ENCODE assay signal across 8 cellular contexts in genomic region chr7:150388709-150389531, GRCh38. TPM values are rescaled to one million over a fixed set of nuclear protein-coding genes. Genes with fewer than 3 reads are reported as not detected.
A peak's percentile ranks its signal among the peaks of the same experiment; 100 is the strongest.
DNase-seq lines count a peak whose midpoint lies in the region; ATAC-seq, FAIRE-seq and TF ChIP-seq lines count a peak whose summit lies in the region.

No MANE protein-coding gene starts in this region.

- H3K36me3 Mint-ChIP-seq in nephron progenitor cell (ENCODE audit: low read depth) = peaks cover 41% of the 10 kb centered on the region
- peaks cover 5% of the 10 kb centered on the region for H3K36me3 Mint-ChIP-seq in activated CD8-positive, alpha-beta memory T cell treated with anti-CD3 and anti-CD28 coated beads, Interleukin-2, amount 10 ng/mL, durations not matched to agents 7 days and 5 days

- CTCF ChIA-PET in activated CD8-positive, alpha-beta memory T cell treated with anti-CD3 and anti-CD28 coated beads, Interleukin-2, amount 10 ng/mL, durations not matched to agents 7 days and 5 days (lab: Charles Lee) = interaction anchor here (0.9 to 1.8 kb wide), 4 partner anchors 11 to 63 kb away, joined by 3 to 4 read pairs (median 4); no protein-coding TSS in a partner anchor

- no peak overlapping the region for H3K27ac Mint-ChIP-seq in nephron progenitor cell
- H3K27ac Mint-ChIP-seq in activated CD8-positive, alpha-beta memory T cell treated with anti-CD3 and anti-CD28 coated beads, Interleukin-2, amount 10 ng/mL, durations not matched to agents 7 days and 5 days = no peak overlapping the region

- no peaks in the 10 kb centered on the region for H3K27me3 Mint-ChIP-seq in nephron progenitor cell (ENCODE audit: low read depth, poor library complexity)
- H3K27me3 Mint-ChIP-seq in activated CD8-positive, alpha-beta memory T cell treated with anti-CD3 and anti-CD28 coated beads, Interleukin-2, amount 10 ng/mL, durations not matched to agents 7 days and 5 days = no peaks in the 10 kb centered on the region

- H3K9me3 Mint-ChIP-seq in nephron progenitor cell = no peaks in the 10 kb centered on the region
- no peaks in the 10 kb centered on the region for H3K9me3 Mint-ChIP-seq in activated CD8-positive, alpha-beta memory T cell treated with anti-CD3 and anti-CD28 coated beads, Interleukin-2, amount 10 ng/mL, durations not matched to agents 7 days and 5 days (ENCODE audit: low read depth)

- TF ChIP-seq POLR2A in GM12892 (IDR thresholded peaks at IDR 0.05; ENCODE audit: low read depth, low read length) = no peak

- H3K4me3 ChIP-seq in AG10803 (ENCODE audit: low read length) (no peak overlapping the region), epithelial cell of esophagus (ENCODE audit: low read length) (no peak overlapping the region)

- H3K4me1 Mint-ChIP-seq in nephron progenitor cell = peaks cover 39% of the 10 kb centered on the region
- H3K4me1 Mint-ChIP-seq in activated CD8-positive, alpha-beta memory T cell treated with anti-CD3 and anti-CD28 coated beads, Interleukin-2, amount 10 ng/mL, durations not matched to agents 7 days and 5 days = no peaks in the 10 kb centered on the region

- no peak overlapping the region for H3K4me3 Mint-ChIP-seq in nephron progenitor cell
- no peak overlapping the region for H3K4me3 Mint-ChIP-seq in activated CD8-positive, alpha-beta memory T cell treated with anti-CD3 and anti-CD28 coated beads, Interleukin-2, amount 10 ng/mL, durations not matched to agents 7 days and 5 days

- peak; percentile 78 for DNase-seq in AG10803 (ENCODE audit: low read depth)
- DNase-seq in NOMO-1 (lab: John Stamatoyannopoulos, UW; ENCODE audit: unreplicated experiment in 2 of 2) = peak; percentile 78 to 88
- DNase-seq in epithelial cell of esophagus (ENCODE audit: low read depth) = peak; percentile 16
- peak; percentile 39 for DNase-seq in nephron progenitor cell
- DNase-seq in activated CD8-positive, alpha-beta memory T cell treated with anti-CD3 and anti-CD28 coated beads, Interleukin-2, amount 10 ng/mL, durations not matched to agents 7 days and 5 days = no peak
- DNase-seq in GM12892 (ENCODE audit: insufficient read length) = no peak
- no peak for DNase-seq in DMS153 (lab: John Stamatoyannopoulos, UW)

- ATAC-seq in activated CD8-positive, alpha-beta memory T cell treated with anti-CD3 and anti-CD28 coated beads, Interleukin-2, amount 10 ng/mL, durations not matched to agents 7 days and 5 days = no peak
- no peak for ATAC-seq in HG02759 (IDR thresholded peaks at IDR 0.05; ENCODE audit: unreplicated experiment)

- peak; percentile 63 for TF ChIP-seq CTCF in AG10803 (conservative IDR thresholded peaks at IDR 0.05; ENCODE audit: low read length)
- TF ChIP-seq CTCF in epithelial cell of esophagus (IDR thresholded peaks at IDR 0.05; ENCODE audit: insufficient read depth, low read depth, low read length, missing control alignments) = peak; percentile 46
- TF ChIP-seq CTCF in nephron progenitor cell (IDR thresholded peaks at IDR 0.05) = peak; percentile 36

- FAIRE-seq in GM12892 (lab: Jason Lieb, UNC) = no peak

RNA-seq across cellular contexts. Expression of gene ZNF775, which starts 9.8 kb away (rescaled TPM):
- total RNA-seq in activated CD8-positive, alpha-beta memory T cell treated with anti-CD3 and anti-CD28 coated beads, Interleukin-2, amount 10 ng/mL, durations not matched to agents 7 days and 5 days = 1 to 10 TPM; 7.5 to 8.4 TPM
- 4.2 TPM for polyA plus RNA-seq in GM12892 (2012; ENCODE audit: missing spikeins)

RNA-seq across cellular contexts. Expression of gene REPIN1, which starts 20.3 kb away (rescaled TPM):
- 10 to 100 TPM; 51.4 to 55.5 TPM for total RNA-seq in activated CD8-positive, alpha-beta memory T cell treated with anti-CD3 and anti-CD28 coated beads, Interleukin-2, amount 10 ng/mL, durations not matched to agents 7 days and 5 days
- 46.6 TPM for polyA plus RNA-seq in GM12892 (2012; ENCODE audit: missing spikeins)

RNA-seq across cellular contexts. Expression of gene RARRES2, which starts 47.5 kb away (rescaled TPM):
- not detected for total RNA-seq in activated CD8-positive, alpha-beta memory T cell treated with anti-CD3 and anti-CD28 coated beads, Interleukin-2, amount 10 ng/mL, durations not matched to agents 7 days and 5 days
- polyA plus RNA-seq in GM12892 (2012; ENCODE audit: missing spikeins) = 0.98 TPM

Comparison
In these comparisons a context has a peak if more than half of its experiments do, and no peak if none do; other contexts are left out.
1. DNase-seq: peak in AG10803 (single experiment), NOMO-1 (2 of 2), epithelial cell of esophagus (single experiment) and nephron progenitor cell (single experiment); none in activated CD8-positive, alpha-beta memory T cell treated with anti-CD3 and anti-CD28 coated beads, Interleukin-2, amount 10 ng/mL, durations not matched to agents 7 days and 5 days (single experiment), GM12892 (single experiment) and DMS153 (single experiment).
2. Peak in every context shown above with its lines, with median percentiles within 50 percentile points of each other: CTCF ChIP-seq.